ENCODE assay signal across 16 cellular contexts in the genomic region with DNA sequence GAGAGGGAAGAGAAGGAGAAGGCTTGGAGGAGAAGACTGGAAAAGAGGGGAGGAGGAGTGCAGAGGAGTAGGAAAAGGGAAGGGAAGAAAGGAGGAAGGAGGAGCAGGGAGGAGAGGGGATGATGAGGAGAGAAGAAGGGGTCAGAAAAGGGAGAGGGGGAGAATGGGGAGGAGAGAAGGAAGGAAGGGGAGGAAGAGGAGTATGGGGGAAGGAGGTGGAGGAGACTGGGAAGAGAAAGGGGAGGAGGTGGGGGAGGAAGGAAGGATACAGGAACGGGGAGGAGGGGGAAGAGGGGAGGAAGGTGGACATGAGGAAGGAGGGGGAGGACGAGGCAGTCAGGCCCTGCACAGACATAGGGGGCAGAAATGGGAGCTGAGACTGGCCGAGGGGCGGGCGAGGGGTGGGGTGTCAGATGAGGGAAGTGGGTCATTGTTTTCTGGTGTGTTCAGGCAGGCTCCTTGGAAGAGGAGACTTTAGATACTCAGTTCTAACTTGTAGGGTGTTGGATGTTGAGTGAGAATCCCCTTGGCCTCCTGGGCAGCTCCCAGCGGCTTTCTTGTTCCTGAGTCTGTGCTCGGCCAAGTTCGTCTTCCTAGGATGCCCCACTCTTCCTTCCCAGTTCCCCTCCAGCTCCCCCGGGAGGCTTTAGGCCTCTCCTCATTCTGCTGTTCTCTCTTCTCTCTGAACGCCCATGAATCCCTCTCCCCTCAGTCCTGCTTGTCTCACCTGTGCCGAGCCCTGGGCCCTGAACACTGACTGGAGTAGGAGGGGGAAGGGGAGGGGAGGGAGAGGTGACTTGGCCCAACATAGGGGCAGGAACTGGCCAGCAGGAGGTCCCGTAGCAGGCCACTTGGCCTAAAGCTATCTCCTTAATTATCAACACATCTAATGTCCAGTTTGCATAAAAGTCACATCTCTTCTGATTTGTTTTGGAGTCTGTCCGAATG. TPM values are rescaled to one million over a fixed set of nuclear protein-coding genes. Genes with fewer than 3 reads are reported as not detected.
"Had no signal": no experiment of that assay in that cellular context is flagged by ENCODE, and none has a peak within 500 bp of the region (broad histone marks: within the 10 kb centered on the region; RNA-seq: fewer than 3 reads in every experiment).

No MANE protein-coding gene starts in this region.

- DNase-seq: activated naive CD8-positive, alpha-beta T cell treated with anti-CD3 and anti-CD28 coated beads for 36 hours; brain microvascular endothelial cell; dermis blood vessel endothelial cell; effector memory CD8-positive, alpha-beta T cell; hippocampal formation; T-cell; T-helper 9 cell; upper lobe of right lung had no signal

- H3K9me3 ChIP-seq: stomach, testis, upper lobe of right lung had no signal

- H3K36me3 ChIP-seq: brain microvascular endothelial cell, stomach, upper lobe of right lung had no signal

- H3K4me2 ChIP-seq: smooth muscle cell had no signal

- H3K27ac ChIP-seq: brain microvascular endothelial cell, stomach, testis, upper lobe of right lung had no signal

- ATAC-seq: activated CD4-positive, CD25-positive, alpha-beta regulatory T cell treated with anti-CD3 and anti-CD28 coated beads, Interleukin-2, amount 50 U/mL, for 24 hours; effector memory CD8-positive, alpha-beta T cell; T-cell had no signal

- H3K4me3 ChIP-seq: lung, smooth muscle cell, stomach, testis, upper lobe of right lung had no signal

- H3K27me3 ChIP-seq: testis, upper lobe of right lung had no signal

RNA-seq across cellular contexts. Expression of a gene that starts 12.8 kb away (rescaled TPM):
- total RNA-seq: activated CD8-positive, alpha-beta memory T cell treated with anti-CD3 and anti-CD28 coated beads for 36 hours; activated naive CD8-positive, alpha-beta T cell treated with anti-CD3 and anti-CD28 coated beads for 36 hours; activated T-helper 1 cell treated with anti-CD3 and anti-CD28 coated beads, Interleukin-12 subunit alpha, Interleukin-12 subunit beta, Interleukin-2, Interleukin-4 antibody, amounts not matched to agents 30 ng/mL and 10 ng/mL and 1 ng/mL, durations not matched to agents 14 hours and 24 hours and 36 hours; dermis blood vessel endothelial cell; epithelial cell of proximal tubule; smooth muscle cell; stomach; upper lobe of right lung had no signal
- polyA plus RNA-seq: stomach had no signal

RNA-seq across cellular contexts. Expression of a gene that starts 56.9 kb away (rescaled TPM):
- total RNA-seq: activated CD8-positive, alpha-beta memory T cell treated with anti-CD3 and anti-CD28 coated beads for 36 hours; dermis blood vessel endothelial cell had no signal
